Comparison of ENCODE assay signal across 25 cellular contexts in the genomic region with DNA sequence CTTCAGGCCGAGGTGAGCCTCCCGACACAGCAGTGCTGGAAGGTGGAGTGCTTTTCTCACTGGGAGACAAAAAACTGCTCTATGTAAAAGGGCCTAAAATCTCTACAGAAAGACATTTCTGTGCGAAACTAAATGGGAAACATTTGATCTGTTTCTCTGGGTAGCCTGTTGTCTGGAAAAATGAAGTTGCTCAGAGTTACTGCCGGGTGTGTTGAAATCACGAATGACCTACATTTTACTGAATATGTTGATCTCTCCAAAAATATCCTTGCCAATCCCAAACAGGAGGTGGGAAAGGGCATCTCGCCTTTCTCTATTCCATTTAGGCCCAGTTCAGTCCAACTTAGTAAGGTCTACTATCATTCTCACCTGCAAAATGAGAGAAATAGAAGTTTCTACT. TPM values are rescaled to one million over a fixed set of nuclear protein-coding genes. Genes with fewer than 3 reads are reported as not detected.
DNase-seq lines count a peak whose midpoint lies in the region; ATAC-seq and TF ChIP-seq lines count a peak whose summit lies in the region.
"Had no signal": no experiment of that assay in that cellular context is flagged by ENCODE, and none has a peak within 500 bp of the region (broad histone marks: within the 10 kb centered on the region; RNA-seq: fewer than 3 reads in every experiment).

No MANE protein-coding gene starts in this region.

- H3K79me1 ChIP-seq in mesenchymal stem cell (replicated peaks; ENCODE audit: low read length, poor library complexity, severe bottlenecking): no peaks in the 10 kb centered on the region

- no peak for TF ChIP-seq CTCF in MCF 10A (IDR thresholded peaks at IDR 0.05; ENCODE audit: unreplicated experiment)
- no peak for TF ChIP-seq CTCF in breast epithelium (IDR thresholded peaks at IDR 0.05)
- TF ChIP-seq CTCF in vagina (IDR thresholded peaks at IDR 0.05): no peak
- no peak for TF ChIP-seq CTCF in heart left ventricle (IDR thresholded peaks at IDR 0.05)

- H2BK5ac ChIP-seq in mesenchymal stem cell (ENCODE audit: low read depth, low read length, poor library complexity, severe bottlenecking): no peak overlapping the region

- WGBS in mesenchymal stem cell: 87% methylated on average over 6 of the region's 6 CpGs
- WGBS in heart left ventricle, 4 donors: 83 to 91% (median 90%) methylated on average over 6 of the region's 6 CpGs

- no peaks in the 10 kb centered on the region for H3K27me3 ChIP-seq in breast epithelium
- H3K27me3 ChIP-seq in vagina: no peaks in the 10 kb centered on the region
- H3K27me3 ChIP-seq in mesenchymal stem cell (ENCODE audit: control insufficient read depth in 1 of 2, insufficient read depth in 1 of 2, low read length in 2 of 2): peaks cover 43 to 53% of the 10 kb centered on the region in 2 experiments
- H3K27me3 ChIP-seq in heart left ventricle: peaks cover 0 to 26% (median 4%) of the 10 kb centered on the region in 9 donors
- H3K27me3 ChIP-seq: BLaER1, Peyer's patch had no signal

- H3K27ac ChIP-seq in breast epithelium (no peak overlapping the region), vagina (peak overlapping the region; percentile 57), mesenchymal stem cell (ENCODE audit: low read length, poor library complexity, severe bottlenecking) (no peak overlapping the region), heart left ventricle (no peak overlapping the region)
- H3K27ac ChIP-seq: BLaER1, GM23248, HL-60, Peyer's patch had no signal

- peaks cover 11% of the 10 kb centered on the region for H3K36me3 Mint-ChIP-seq in MCF 10A (ENCODE audit: insufficient read depth, unreplicated experiment)
- peaks cover 58% of the 10 kb centered on the region for H3K36me3 Mint-ChIP-seq in activated T-helper 2 cell treated with anti-CD3 and anti-CD28 coated beads, Interferon-gamma antibody, Interleukin-2, Interleukin-4, amounts not matched to agents 10 μg/mL and 5 μg/mL and 100 μg/mL, durations not matched to agents 14 hours and 24 hours and 36 hours (ENCODE audit: low read depth)

- DNase-seq in MCF 10A (ENCODE audit: unreplicated experiment) (no peak), breast epithelium (ENCODE audit: low spot score in 2 of 2) (no peak), fibroblast of gingiva (ENCODE audit: low read depth) (peak; percentile 4), vagina (ENCODE audit: extremely low spot score in 2 of 2) (no peak), mesenchymal stem cell (no peak), heart left ventricle (no peak)
- DNase-seq in activated T-helper 2 cell treated with anti-CD3 and anti-CD28 coated beads, Interferon-gamma antibody, Interleukin-2, Interleukin-4, amounts not matched to agents 10 μg/mL and 5 μg/mL and 100 μg/mL, durations not matched to agents 14 hours and 24 hours and 36 hours (ENCODE audit: low spot score): no peak
- DNase-seq: CD4-positive, alpha-beta memory T cell; DMS53; EL; GM23248; HCEC 1CT; IMR-90; Kasumi-1; MM.1S; NCI-H1092; NCI-H146; NCI-H2029 treated with DMSO at 0.1 percent for 48 hours; NCI-H2171; NCI-H446 treated with DMSO at 0.1 percent for 48 hours; NCI-H69; Peyer's patch had no signal

- H2BK120ac ChIP-seq in mesenchymal stem cell (ENCODE audit: low read depth, low read length): no peak overlapping the region

- H4K91ac ChIP-seq in mesenchymal stem cell (ENCODE audit: low read length): no peak overlapping the region

- H3K4me3 Mint-ChIP-seq in MCF 10A (ENCODE audit: unreplicated experiment): no peak overlapping the region
- no peak overlapping the region for H3K4me3 Mint-ChIP-seq in activated T-helper 2 cell treated with anti-CD3 and anti-CD28 coated beads, Interferon-gamma antibody, Interleukin-2, Interleukin-4, amounts not matched to agents 10 μg/mL and 5 μg/mL and 100 μg/mL, durations not matched to agents 14 hours and 24 hours and 36 hours (ENCODE audit: low read depth)
- H3K4me3 Mint-ChIP-seq: CD4-positive, alpha-beta memory T cell had no signal

- H3K27ac Mint-ChIP-seq in MCF 10A (ENCODE audit: low read depth, unreplicated experiment): peak overlapping the region; percentile 67
- peak overlapping the region; percentile 22 for H3K27ac Mint-ChIP-seq in activated T-helper 2 cell treated with anti-CD3 and anti-CD28 coated beads, Interferon-gamma antibody, Interleukin-2, Interleukin-4, amounts not matched to agents 10 μg/mL and 5 μg/mL and 100 μg/mL, durations not matched to agents 14 hours and 24 hours and 36 hours

- H3K18ac ChIP-seq in mesenchymal stem cell (ENCODE audit: low read depth in 1 of 2, low read length in 2 of 2): no peak overlapping the region

- H3K36me3 ChIP-seq in breast epithelium: no peaks in the 10 kb centered on the region
- H3K36me3 ChIP-seq in vagina: no peaks in the 10 kb centered on the region
- peaks cover 0 to under 1% of the 10 kb centered on the region in 2 experiments for H3K36me3 ChIP-seq in mesenchymal stem cell (ENCODE audit: control insufficient read depth in 1 of 2, insufficient read depth in 2 of 2, low read depth in 1 of 2, low read length in 2 of 2)
- no peaks in the 10 kb centered on the region for H3K36me3 ChIP-seq in heart left ventricle
- H3K36me3 ChIP-seq: BLaER1, Peyer's patch had no signal

- no peak overlapping the region for H3K23ac ChIP-seq in mesenchymal stem cell (ENCODE audit: low read length in 2 of 2)

- POLR2A ChIA-PET in MCF 10A (lab: Yijun Ruan, JAX): interaction anchor here (0.8 to 5.6 kb wide), 2 partner anchors 24 to 72 kb away, joined by 3 to 47 read pairs; a partner anchor contains a TSS

- intact Hi-C loops in MCF 10A (cut with micrococcal nuclease): loop anchor here (2.0 kb wide), 2 partner anchors 25 to 73 kb away; a partner anchor contains a TSS
- intact Hi-C loops in breast epithelium (cut with DNase I; ENCODE audit: low total_unique reads): no loop called here
- intact Hi-C loops in activated T-helper 2 cell treated with anti-CD3 and anti-CD28 coated beads, Interferon-gamma antibody, Interleukin-2, Interleukin-4, amounts not matched to agents 10 μg/mL and 5 μg/mL and 100 μg/mL, durations not matched to agents 14 hours and 24 hours and 36 hours (cut with micrococcal nuclease): no loop called here
- intact Hi-C loops in vagina (cut with DNase I): no loop called here
- intact Hi-C loops in heart left ventricle (cut with DNase I): no loop called here

- H4K8ac ChIP-seq in mesenchymal stem cell (ENCODE audit: low read length): no peak overlapping the region

- H2AFZ ChIP-seq in mesenchymal stem cell (ENCODE audit: low read depth, low read length): no peak overlapping the region
- H2AFZ ChIP-seq: GM23248 had no signal

- no TSS peak for BruUV-seq in MCF 10A (replicated peaks; lab: Mats Ljungman, UMichigan)

- peaks cover 29% of the 10 kb centered on the region for H3K4me1 Mint-ChIP-seq in MCF 10A (ENCODE audit: insufficient read depth, unreplicated experiment)
- peaks cover 24% of the 10 kb centered on the region for H3K4me1 Mint-ChIP-seq in activated T-helper 2 cell treated with anti-CD3 and anti-CD28 coated beads, Interferon-gamma antibody, Interleukin-2, Interleukin-4, amounts not matched to agents 10 μg/mL and 5 μg/mL and 100 μg/mL, durations not matched to agents 14 hours and 24 hours and 36 hours (ENCODE audit: low read depth)

- no peak overlapping the region for H3K4ac ChIP-seq in mesenchymal stem cell (ENCODE audit: low read depth in 1 of 2, low read length in 2 of 2)

- no peaks in the 10 kb centered on the region for H3K9me3 Mint-ChIP-seq in MCF 10A (ENCODE audit: unreplicated experiment)
- no peaks in the 10 kb centered on the region for H3K9me3 Mint-ChIP-seq in activated T-helper 2 cell treated with anti-CD3 and anti-CD28 coated beads, Interferon-gamma antibody, Interleukin-2, Interleukin-4, amounts not matched to agents 10 μg/mL and 5 μg/mL and 100 μg/mL, durations not matched to agents 14 hours and 24 hours and 36 hours
- H3K9me3 Mint-ChIP-seq: CD4-positive, alpha-beta memory T cell had no signal

- H3K9me3 ChIP-seq in breast epithelium (no peaks in the 10 kb centered on the region), vagina (no peaks in the 10 kb centered on the region), mesenchymal stem cell (ENCODE audit: control insufficient read depth, low read length) (no peaks in the 10 kb centered on the region), heart left ventricle (no peaks in the 10 kb centered on the region)
- H3K9me3 ChIP-seq: BLaER1, Peyer's patch had no signal

- no peak overlapping the region for H2AK5ac ChIP-seq in mesenchymal stem cell (ENCODE audit: low read length, severe bottlenecking)

- H3K4me3 ChIP-seq in breast epithelium (no peak overlapping the region), vagina (no peak overlapping the region), mesenchymal stem cell (ENCODE audit: insufficient read depth in 1 of 2, low read depth in 1 of 2, low read length in 2 of 2) (no peak overlapping the region), heart left ventricle (no peak overlapping the region)
- H3K4me3 ChIP-seq: BLaER1, GM23248, Peyer's patch had no signal

- no peak for ATAC-seq in heart left ventricle
- ATAC-seq: Right ventricle myocardium inferior had no signal

- H3K9ac ChIP-seq in mesenchymal stem cell (ENCODE audit: low read length): no peak overlapping the region
- H3K9ac ChIP-seq: BLaER1, GM23248 had no signal

- CTCF ChIA-PET in MCF 10A (lab: Yijun Ruan, JAX): interaction anchor here (0.6 kb wide), 1 partner anchor 56 kb away, joined by 4 read pairs; no protein-coding TSS in a partner anchor

- no peak overlapping the region for H2BK15ac ChIP-seq in mesenchymal stem cell (ENCODE audit: low read depth, poor library complexity, severe bottlenecking)

- H3K4me2 ChIP-seq in mesenchymal stem cell (ENCODE audit: low read length, poor library complexity, severe bottlenecking): no peak overlapping the region
- H3K4me2 ChIP-seq: BLaER1 had no signal

- H3K14ac ChIP-seq in mesenchymal stem cell (ENCODE audit: low read length in 2 of 2): no peak overlapping the region

- H3K27me3 Mint-ChIP-seq in MCF 10A (ENCODE audit: insufficient read depth, unreplicated experiment): no peaks in the 10 kb centered on the region
- H3K27me3 Mint-ChIP-seq in activated T-helper 2 cell treated with anti-CD3 and anti-CD28 coated beads, Interferon-gamma antibody, Interleukin-2, Interleukin-4, amounts not matched to agents 10 μg/mL and 5 μg/mL and 100 μg/mL, durations not matched to agents 14 hours and 24 hours and 36 hours (ENCODE audit: low read depth): no peaks in the 10 kb centered on the region
- H3K27me3 Mint-ChIP-seq: CD4-positive, alpha-beta memory T cell had no signal

- no peak overlapping the region for H2BK12ac ChIP-seq in mesenchymal stem cell (ENCODE audit: low read length in 2 of 2)

- no peaks in the 10 kb centered on the region for H3K4me1 ChIP-seq in breast epithelium
- peaks cover 6% of the 10 kb centered on the region for H3K4me1 ChIP-seq in vagina
- no peaks in the 10 kb centered on the region for H3K4me1 ChIP-seq in mesenchymal stem cell (ENCODE audit: control insufficient read depth, insufficient read depth, low read depth, low read length)
- peaks cover 0 to 9% (median 0%) of the 10 kb centered on the region in 12 donors for H3K4me1 ChIP-seq in heart left ventricle
- H3K4me1 ChIP-seq: BLaER1, Peyer's patch had no signal

- no peak for TF ChIP-seq POLR2A in breast epithelium (IDR thresholded peaks at IDR 0.05)
- no peak for TF ChIP-seq POLR2A in vagina (IDR thresholded peaks at IDR 0.05)
- TF ChIP-seq POLR2A in heart left ventricle (IDR thresholded peaks at IDR 0.05): no peak

RNA-seq across cellular contexts. Expression of a gene that starts 54.7 kb away (rescaled TPM):
- total RNA-seq in MCF 10A (2022) (54.4 and 57.8 TPM in 2 replicates), breast epithelium (10 to 100 TPM; 23.3 to 26.8 (median 26.2) TPM), vagina (30.9 TPM), heart left ventricle (10 to 100 TPM; 16.4 to 46.2 (median 26.4) TPM)
- 86.5 and 87.0 TPM in 2 replicates for total RNA-seq in activated T-helper 2 cell treated with anti-CD3 and anti-CD28 coated beads, Interferon-gamma antibody, Interleukin-2, Interleukin-4, amounts not matched to agents 10 μg/mL and 5 μg/mL and 100 μg/mL, durations not matched to agents 14 hours and 24 hours and 36 hours
- polyA plus RNA-seq in mesenchymal stem cell (2013, experiment 1 of 2): 43.5 TPM
- 42.8 TPM for polyA plus RNA-seq in mesenchymal stem cell (2013, experiment 2 of 2)
- 10 to 100 TPM; 15.4 to 44.6 TPM for polyA plus RNA-seq in heart left ventricle
